In genomic region chr14:97382616-97383226, GRCh38 we compare ENCODE assay signal across 1 cellular context.
TF ChIP-seq lines count a peak whose summit lies in the region.

No MANE protein-coding gene starts in this region.

TF ChIP-seq in GM12878, 131 proteins besides CTCF, POLR2A, EP300 and RAD21 (continued from another document):
- TF ChIP-seq ZNF384 (IDR thresholded peaks at IDR 0.05; ENCODE audit: borderline replicate concordance, low read depth, low read length) (peak; percentile 9; the same call in 1 of the 2 replicates), STAT3 (IDR thresholded peaks at IDR 0.05; ENCODE audit: low read depth, low read length) (no peak), RAD51 (IDR thresholded peaks at IDR 0.05) (no peak), POLR2AphosphoS5 (IDR thresholded peaks at IDR 0.05; ENCODE audit: low read length) (no peak), MTA2 (IDR thresholded peaks at IDR 0.05; ENCODE audit: low read depth) (peak; percentile 93), ELK1 (IDR thresholded peaks at IDR 0.05; ENCODE audit: low read depth, low read length) (no peak), ATF3 (IDR thresholded peaks at IDR 0.05; ENCODE audit: borderline replicate concordance, extremely low read depth, low read depth, low read length) (no peak), CREM (IDR thresholded peaks at IDR 0.05; ENCODE audit: low read depth) (peak; percentile 27; the same call in 1 of the 2 replicates), FOXK2 (IDR thresholded peaks at IDR 0.05) (no peak), ZNF622 (IDR thresholded peaks at IDR 0.05) (no peak), ZBTB4 (CRISPR knock-in tag; IDR thresholded peaks at IDR 0.05) (no peak), ZSCAN29 (IDR thresholded peaks at IDR 0.05) (no peak), ZNF207 (IDR thresholded peaks at IDR 0.05; ENCODE audit: borderline replicate concordance) (no peak), EGR1 (IDR thresholded peaks at IDR 0.05; ENCODE audit: borderline replicate concordance in 1 of 2, low read depth in 2 of 2, low read length in 2 of 2) (no peak), SMARCA5 (IDR thresholded peaks at IDR 0.05) (no peak), MXI1 (IDR thresholded peaks at IDR 0.05; ENCODE audit: low read depth, low read length) (no peak), TAF1 (IDR thresholded peaks at IDR 0.05; ENCODE audit: borderline replicate concordance, low read depth, low read length) (no peak), CBFB (IDR thresholded peaks at IDR 0.05; ENCODE audit: low read depth) (no peak), ZNF24 (IDR thresholded peaks at IDR 0.05) (no peak), BCL11A (IDR thresholded peaks at IDR 0.05; ENCODE audit: low read depth, low read length) (no peak; the same call in 1 of the 2 replicates), CHD2 (IDR thresholded peaks at IDR 0.05; ENCODE audit: borderline replicate concordance, low read depth, low read length) (peak; percentile 34; the same call in 1 of the 2 replicates), SIN3A (IDR thresholded peaks at IDR 0.05; ENCODE audit: low read depth, low read length) (no peak), SMAD1 (IDR thresholded peaks at IDR 0.05; ENCODE audit: low read depth, partially characterized antibody) (no peak), NKRF (conservative IDR thresholded peaks at IDR 0.05) (no peak), NR2C2 (IDR thresholded peaks at IDR 0.05; ENCODE audit: borderline replicate concordance, control insufficient read depth, insufficient read length, low read depth) (no peak), HDAC2 (IDR thresholded peaks at IDR 0.05) (no peak), NFIC (IDR thresholded peaks at IDR 0.05; ENCODE audit: low read depth, low read length) (peak; percentile 74), BMI1 (IDR thresholded peaks at IDR 0.05; ENCODE audit: borderline replicate concordance) (no peak), IKZF1 (conservative IDR thresholded peaks at IDR 0.05) (no peak), IRF3 (IDR thresholded peaks at IDR 0.05) (no peak), ATF7 (IDR thresholded peaks at IDR 0.05; ENCODE audit: low read depth) (peak; percentile 40; the same call in 1 of the 2 replicates), RCOR1 (conservative IDR thresholded peaks at IDR 0.05; ENCODE audit: low read depth, low read length) (no peak), CHD4 (IDR thresholded peaks at IDR 0.05) (no peak), TARDBP (IDR thresholded peaks at IDR 0.05; ENCODE audit: borderline replicate concordance) (no peak), KDM1A (IDR thresholded peaks at IDR 0.05; ENCODE audit: borderline replicate concordance) (no peak), SKIL (IDR thresholded peaks at IDR 0.05; ENCODE audit: low read depth, poor library complexity, severe bottlenecking) (no peak), RELB (IDR thresholded peaks at IDR 0.05; ENCODE audit: low read depth) (peak; percentile 45; the same call in 1 of the 2 replicates), ZNF687 (IDR thresholded peaks at IDR 0.05) (no peak; the same call in none of the 2 replicates), FOXM1 (IDR thresholded peaks at IDR 0.05; ENCODE audit: low read depth, low read length) (peak; percentile 62; the same call in 1 of the 2 replicates), POLR2AphosphoS2 (IDR thresholded peaks at IDR 0.05; ENCODE audit: low read depth, low read length) (no peak), RB1 (IDR thresholded peaks at IDR 0.05; ENCODE audit: borderline replicate concordance) (no peak), RUNX3 (IDR thresholded peaks at IDR 0.05; ENCODE audit: low read length) (peak; percentile 47; the same call in 1 of the 2 replicates), JUNB (IDR thresholded peaks at IDR 0.05) (peak; percentile 56), YY1 (IDR thresholded peaks at IDR 0.05; ENCODE audit: low read depth, low read length) (no peak), NR2F1 (conservative IDR thresholded peaks at IDR 0.05) (peak; percentile 27), NRF1 (conservative IDR thresholded peaks at IDR 0.05; ENCODE audit: low read depth, low read length) (no peak), MEF2B (IDR thresholded peaks at IDR 0.05; ENCODE audit: partially characterized antibody, poor library complexity, severe bottlenecking) (peak; percentile 86)
